31 cellular contexts compared by ENCODE assay signal in the genomic region with DNA sequence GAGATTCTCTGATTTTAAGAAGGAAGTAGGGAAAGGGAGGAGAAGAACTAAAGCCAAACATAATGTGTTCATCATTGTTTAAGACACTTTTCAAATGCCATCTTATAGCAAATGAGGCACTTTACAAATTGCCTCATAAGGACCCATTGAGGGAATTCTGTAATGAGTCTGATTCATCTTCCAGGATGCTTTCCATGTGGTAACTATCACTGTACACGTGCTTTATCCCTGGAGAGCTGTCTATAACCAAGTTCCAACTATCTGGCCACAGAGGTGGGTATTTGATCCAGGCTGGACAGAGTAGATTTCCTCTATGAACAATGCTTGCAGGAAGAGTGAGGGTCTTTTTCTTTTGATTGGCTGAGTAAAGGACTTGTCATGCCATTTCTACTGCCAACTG.
"Had no signal": no experiment of that assay in that cellular context is flagged by ENCODE, and none has a peak within 500 bp of the region (broad histone marks: within the 10 kb centered on the region; RNA-seq: fewer than 3 reads in every experiment).

No MANE protein-coding gene starts in this region.

- H3K27ac ChIP-seq: ascending aorta, breast epithelium, KMS-11, SJSA1 had no signal

- ATAC-seq: activated CD4-positive, alpha-beta T cell treated with anti-CD3 and anti-CD28 coated beads for 36 hours; activated CD4-positive, CD25-positive, alpha-beta regulatory T cell treated with anti-CD3 and anti-CD28 coated beads, Interleukin-2, amount 50 U/mL, for 24 hours; activated CD8-positive, alpha-beta T cell treated with anti-CD3 and anti-CD28 coated beads, Interleukin-2, amount 10 ng/mL, durations not matched to agents 7 days and 5 days; Panc1 had no signal

- H3K9me3 ChIP-seq: ascending aorta, breast epithelium, SJSA1, SK-N-SH had no signal

- DNase-seq: activated CD4-positive, alpha-beta T cell treated with anti-CD3 and anti-CD28 coated beads for 36 hours; activated CD4-positive, alpha-beta T cell treated with anti-CD3 and anti-CD28 coated beads, Interleukin-2, amount 10 ng/mL, durations not matched to agents 7 days and 5 days; activated CD4-positive, alpha-beta T cell treated with anti-CD3 and anti-CD28 coated beads, Interleukin-2, amount 50 U/mL, for 48 hours; activated CD8-positive, alpha-beta T cell treated with anti-CD3 and anti-CD28 coated beads, Interleukin-2, amount 10 ng/mL, durations not matched to agents 7 days and 5 days; activated gamma-delta T cell; activated naive CD4-positive, alpha-beta T cell treated with Interleukin-2 at 50 U/mL for 16 hours; activated naive CD8-positive, alpha-beta T cell treated with anti-CD3 and anti-CD28 coated beads, Interleukin-2, amount 10 ng/mL, durations not matched to agents 7 days and 5 days; activated T-cell treated with anti-CD3 and anti-CD28 coated beads, Interleukin-2, amount 50 U/mL, for 24 hours; amygdala; MM.1S; MV-4-11; NCI-H1092; NCI-H1417; NCI-H146; NCI-H187; NCI-H2029 treated with DMSO at 0.1 percent for 48 hours; NCI-H2171 treated with DMSO at 0.1 percent for 48 hours; NCI-H2227 treated with DMSO at 0.1 percent for 48 hours; NCI-H524 treated with DMSO at 0.1 percent for 48 hours; SHP77; SK-N-SH had no signal

- H3K36me3 ChIP-seq: ascending aorta, breast epithelium, SJSA1 had no signal

- H3K4me1 ChIP-seq: ascending aorta, breast epithelium, SJSA1 had no signal

- H3K4me1 Mint-ChIP-seq: activated CD4-positive, alpha-beta T cell treated with anti-CD3 and anti-CD28 coated beads for 36 hours; activated CD4-positive, alpha-beta T cell treated with anti-CD3 and anti-CD28 coated beads, Interleukin-2, amount 10 ng/mL, durations not matched to agents 7 days and 5 days; activated naive CD4-positive, alpha-beta T cell treated with anti-CD3 and anti-CD28 coated beads, Interleukin-2, amount 50 U/mL, for 24 hours; activated naive CD8-positive, alpha-beta T cell treated with anti-CD3 and anti-CD28 coated beads, Interleukin-2, amount 10 ng/mL, durations not matched to agents 7 days and 5 days had no signal

- H3K4me3 Mint-ChIP-seq: activated CD4-positive, alpha-beta T cell treated with anti-CD3 and anti-CD28 coated beads for 36 hours; activated CD4-positive, alpha-beta T cell treated with anti-CD3 and anti-CD28 coated beads, Interleukin-2, amount 10 ng/mL, durations not matched to agents 7 days and 5 days; activated CD8-positive, alpha-beta T cell treated with anti-CD3 and anti-CD28 coated beads, Interleukin-2, amount 10 ng/mL, durations not matched to agents 7 days and 5 days; activated naive CD4-positive, alpha-beta T cell treated with anti-CD3 and anti-CD28 coated beads, Interleukin-2, amount 50 U/mL, for 24 hours; activated naive CD8-positive, alpha-beta T cell treated with anti-CD3 and anti-CD28 coated beads, Interleukin-2, amount 10 ng/mL, durations not matched to agents 7 days and 5 days; activated T-cell treated with anti-CD3 and anti-CD28 coated beads, Interleukin-2, amount 50 U/mL, for 24 hours; T-helper 1 cell treated with Interleukin-12 subunit alpha and Interleukin-12 subunit beta and Interleukin-4 antibody, amounts not matched to agents 30 μg/mL and 1 μg/mL, for 36 hours; T-helper 2 cell treated with Interferon-gamma antibody and Interleukin-4, amounts not matched to agents 5 μg/mL and 100 μg/mL, for 36 hours had no signal

- H3K36me3 Mint-ChIP-seq: activated naive CD4-positive, alpha-beta T cell treated with anti-CD3 and anti-CD28 coated beads, Interleukin-2, amount 50 U/mL, for 24 hours; activated naive CD8-positive, alpha-beta T cell treated with anti-CD3 and anti-CD28 coated beads, Interleukin-2, amount 10 ng/mL, durations not matched to agents 7 days and 5 days had no signal

- H3K27ac Mint-ChIP-seq: activated CD4-positive, alpha-beta T cell treated with anti-CD3 and anti-CD28 coated beads for 36 hours; activated CD4-positive, alpha-beta T cell treated with anti-CD3 and anti-CD28 coated beads, Interleukin-2, amount 10 ng/mL, durations not matched to agents 7 days and 5 days; activated CD8-positive, alpha-beta T cell treated with anti-CD3 and anti-CD28 coated beads, Interleukin-2, amount 10 ng/mL, durations not matched to agents 7 days and 5 days; activated naive CD4-positive, alpha-beta T cell treated with anti-CD3 and anti-CD28 coated beads, Interleukin-2, amount 50 U/mL, for 24 hours; activated naive CD8-positive, alpha-beta T cell treated with anti-CD3 and anti-CD28 coated beads, Interleukin-2, amount 10 ng/mL, durations not matched to agents 7 days and 5 days; activated T-cell treated with anti-CD3 and anti-CD28 coated beads, Interleukin-2, amount 50 U/mL, for 24 hours; activated T-helper 2 cell treated with anti-CD3 and anti-CD28 coated beads, Interferon-gamma antibody, Interleukin-2, Interleukin-4, amounts not matched to agents 10 μg/mL and 5 μg/mL and 100 μg/mL, durations not matched to agents 14 hours and 24 hours and 36 hours; T-helper 1 cell treated with Interleukin-12 subunit alpha and Interleukin-12 subunit beta and Interleukin-4 antibody, amounts not matched to agents 30 μg/mL and 1 μg/mL, for 36 hours; T-helper 2 cell treated with Interferon-gamma antibody and Interleukin-4, amounts not matched to agents 5 μg/mL and 100 μg/mL, for 36 hours had no signal

- H3K4me2 ChIP-seq: KMS-11, SK-N-SH had no signal

- H3K9me3 Mint-ChIP-seq: activated CD4-positive, alpha-beta T cell treated with anti-CD3 and anti-CD28 coated beads, Interleukin-2, amount 10 ng/mL, durations not matched to agents 7 days and 5 days; activated naive CD4-positive, alpha-beta T cell treated with anti-CD3 and anti-CD28 coated beads, Interleukin-2, amount 50 U/mL, for 24 hours; activated T-cell treated with anti-CD3 and anti-CD28 coated beads, Interleukin-2, amount 50 U/mL, for 24 hours; activated T-helper 2 cell treated with anti-CD3 and anti-CD28 coated beads, Interferon-gamma antibody, Interleukin-2, Interleukin-4, amounts not matched to agents 10 μg/mL and 5 μg/mL and 100 μg/mL, durations not matched to agents 14 hours and 24 hours and 36 hours; T-helper 1 cell treated with Interleukin-12 subunit alpha and Interleukin-12 subunit beta and Interleukin-4 antibody, amounts not matched to agents 30 μg/mL and 1 μg/mL, for 36 hours; T-helper 2 cell treated with Interferon-gamma antibody and Interleukin-4, amounts not matched to agents 5 μg/mL and 100 μg/mL, for 36 hours had no signal

- H3K27me3 ChIP-seq: ascending aorta, breast epithelium, SJSA1 had no signal

- H3K4me3 ChIP-seq: ascending aorta, breast epithelium, SJSA1 had no signal

- H3K9ac ChIP-seq: KMS-11, SK-N-SH had no signal
